20 cellular contexts compared by ENCODE assay signal in the genomic region with DNA sequence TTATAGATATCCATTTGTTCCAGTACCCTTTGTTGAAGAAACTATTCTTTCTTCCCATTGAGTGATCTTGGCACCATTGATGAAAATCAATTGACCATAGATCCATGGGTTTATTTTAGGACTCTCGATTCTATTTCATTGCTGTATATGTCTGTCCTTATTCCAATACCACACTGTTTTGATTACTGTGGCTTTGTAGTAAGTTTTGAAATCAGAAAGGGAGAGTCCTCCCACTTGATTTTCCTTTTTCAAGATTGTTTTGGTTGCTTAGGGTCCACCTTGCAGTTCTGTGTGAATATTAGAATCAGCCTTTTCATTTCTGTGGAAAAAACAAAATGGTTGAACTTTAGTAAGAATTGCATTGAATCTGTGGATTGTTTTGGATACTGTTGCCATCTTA. TPM values are rescaled to one million over a fixed set of nuclear protein-coding genes. Genes with fewer than 3 reads are reported as not detected.
DNase-seq lines count a peak whose midpoint lies in the region; ATAC-seq, FAIRE-seq and TF ChIP-seq lines count a peak whose summit lies in the region.
"Had no signal": no experiment of that assay in that cellular context is flagged by ENCODE, and none has a peak within 500 bp of the region (broad histone marks: within the 10 kb centered on the region; RNA-seq: fewer than 3 reads in every experiment).

No MANE protein-coding gene starts in this region.

- SMC1A ChIA-PET in GM12878 (lab: Charles Lee; ENCODE audit: uncharacterized antibody, unreplicated experiment), result interaction anchor here (0.9 to 2.2 kb wide), 2 partner anchors 11 to 76 kb away, joined by 3 to 9 read pairs; a partner anchor contains a TSS

- H3K23ac ChIP-seq in H1 (ENCODE audit: insufficient read length), result no peak overlapping the region

- H2BK5ac ChIP-seq in H1 (ENCODE audit: low read depth, low read length), result no peak overlapping the region

- H3K23me2 ChIP-seq in H1 (ENCODE audit: low read depth, low read length), result no peaks in the 10 kb centered on the region

- CTCF ChIA-PET in GM12878 (lab: Yijun Ruan, JAX), result no interaction called here
- CTCF ChIA-PET in H1 (lab: Charles Lee; ENCODE audit: partially characterized antibody), result no interaction called here
- CTCF ChIA-PET in WTC11 (lab: Charles Lee), result no interaction called here

- POLR2A ChIA-PET in GM12878 (lab: Charles Lee), result interaction anchor here (2.1 kb wide), 1 partner anchor 75 kb away, joined by 7 read pairs; a partner anchor contains a TSS
- POLR2A ChIA-PET in H1 (lab: Charles Lee; ENCODE audit: partially characterized antibody), result no interaction called here
- POLR2A ChIA-PET in WTC11 (lab: Charles Lee), result no interaction called here

- no peak overlapping the region for H3K56ac ChIP-seq in H1 (replicated peaks; ENCODE audit: insufficient read length, low read depth, low read length)

- H3K4me1 ChIP-seq in GM12878 (ENCODE audit: control insufficient read depth, insufficient read depth, low read length), result peaks cover 15% of the 10 kb centered on the region
- peaks cover 0 to 5% (median 0%) of the 10 kb centered on the region in 4 experiments; a peak in 1 of 7 replicates for H3K4me1 ChIP-seq in H1 (replicated peaks in 1 of 4; ENCODE audit: control insufficient read depth in 3 of 4, insufficient read depth in 4 of 4, low read length in 3 of 4)

- TF ChIP-seq EP300 in GM12878 (IDR thresholded peaks at IDR 0.05; ENCODE audit: borderline replicate concordance in 1 of 2, control insufficient read depth in 1 of 2, low read depth in 2 of 2, low read length in 2 of 2) (no peak), H1 (IDR thresholded peaks at IDR 0.05; ENCODE audit: borderline replicate concordance in 1 of 2, low read depth in 2 of 2, low read length in 2 of 2) (no peak)

- peak overlapping the region; percentile 38 for H3K27ac Mint-ChIP-seq in stimulated activated naive CD8-positive, alpha-beta T cell treated with anti-CD3 and anti-CD28 coated beads, Interleukin-15, Interleukin-2, amounts not matched to agents 100 ng/mL and 50 ng/mL, for 24 hours
- H3K27ac Mint-ChIP-seq in WTC11, result no peak overlapping the region
- H3K27ac Mint-ChIP-seq: GM23338 had no signal

- RAD21 ChIA-PET in GM12878 (lab: Charles Lee; ENCODE audit: unreplicated experiment), result no interaction called here

- H3K9me3 Mint-ChIP-seq in stimulated activated naive CD8-positive, alpha-beta T cell treated with anti-CD3 and anti-CD28 coated beads, Interleukin-15, Interleukin-2, amounts not matched to agents 100 ng/mL and 50 ng/mL, for 24 hours, result peaks cover 13% of the 10 kb centered on the region
- H3K9me3 Mint-ChIP-seq in WTC11, result peaks cover 15% of the 10 kb centered on the region
- H3K9me3 Mint-ChIP-seq: CD4-positive, alpha-beta memory T cell had no signal

- H3K4me2 ChIP-seq in GM12878 (ENCODE audit: control insufficient read depth, insufficient read depth), result no peak overlapping the region
- H3K4me2 ChIP-seq in H1 (ENCODE audit: insufficient read depth in 1 of 2, low read depth in 2 of 2, low read length in 2 of 2), result no peak overlapping the region
- H3K4me2 ChIP-seq: A549, GM23338 had no signal

- peaks cover 42% of the 10 kb centered on the region for H3K36me3 Mint-ChIP-seq in stimulated activated naive CD8-positive, alpha-beta T cell treated with anti-CD3 and anti-CD28 coated beads, Interleukin-15, Interleukin-2, amounts not matched to agents 100 ng/mL and 50 ng/mL, for 24 hours (ENCODE audit: low read depth)
- peaks cover 19% of the 10 kb centered on the region for H3K36me3 Mint-ChIP-seq in WTC11

- H3K9ac ChIP-seq in GM12878 (ENCODE audit: control insufficient read depth, insufficient read depth, low read length) (no peak overlapping the region), H1 (replicated peaks in 1 of 4; ENCODE audit: extremely low read depth in 1 of 4, low read depth in 3 of 4, low read length in 3 of 4) (no peak overlapping the region)

- no peak overlapping the region for H3K18ac ChIP-seq in H1 (ENCODE audit: extremely low read depth, low read length)

- H4K20me1 ChIP-seq in GM12878 (ENCODE audit: control insufficient read depth, insufficient read depth) (no peaks in the 10 kb centered on the region), H1 (replicated peaks in 1 of 2; ENCODE audit: control insufficient read depth in 1 of 2, insufficient read depth in 2 of 2, low read length in 2 of 2) (no peaks in the 10 kb centered on the region)

- H3K27me3 ChIP-seq in GM12878 (replicated peaks in 1 of 2; ENCODE audit: control insufficient read depth in 2 of 2, insufficient read depth in 2 of 2, low read length in 1 of 2) (no peaks in the 10 kb centered on the region), H1 (replicated peaks in 1 of 4; ENCODE audit: control insufficient read depth in 3 of 4, extremely low read depth in 1 of 4, insufficient read depth in 3 of 4, low read length in 3 of 4) (no peaks in the 10 kb centered on the region)

- ATAC-seq in stimulated activated naive CD8-positive, alpha-beta T cell treated with anti-CD3 and anti-CD28 coated beads, Interleukin-15, Interleukin-2, amounts not matched to agents 100 U/mL and 50 U/mL, for 24 hours, result no peak
- ATAC-seq in GM12878 (no peak), WTC11 (no peak)
- ATAC-seq: A549, GM23338 had no signal

- H3K79me2 ChIP-seq in GM12878 (ENCODE audit: control insufficient read depth, insufficient read depth, low read length), result peaks cover 46% of the 10 kb centered on the region
- H3K79me2 ChIP-seq in H1 (ENCODE audit: control insufficient read depth in 1 of 2, insufficient read depth in 2 of 2, low read length in 2 of 2), result peaks cover 0 to 49% of the 10 kb centered on the region in 2 experiments; a peak in 2 of 4 replicates

- no TSS peak for BruUV-seq in GM12878 (replicated peaks; lab: Mats Ljungman, UMichigan)

- no peak for TF ChIP-seq POLR2A in GM12878 (IDR thresholded peaks at IDR 0.05; ENCODE audit: low read depth, low read length)
- TF ChIP-seq POLR2A in H1 (IDR thresholded peaks at IDR 0.05; ENCODE audit: control extremely low read depth in 1 of 2, low read depth in 2 of 2, low read length in 2 of 2), result no peak

- H3K9me3 ChIP-seq in GM12878 (replicated peaks; ENCODE audit: control insufficient read depth, insufficient read depth, low read length) (peaks cover 5% of the 10 kb centered on the region), H1 (ENCODE audit: insufficient read depth in 2 of 2, low read depth in 1 of 2, low read length in 1 of 2) (no peaks in the 10 kb centered on the region)
- H3K9me3 ChIP-seq: A549, Caco-2, HAP-1 had no signal

- no peak overlapping the region for H2BK120ac ChIP-seq in H1 (replicated peaks; ENCODE audit: low read depth, low read length)

- in situ Hi-C loops in GM12878 (cut with MboI), result no loop called here

- peaks cover 77% of the 10 kb centered on the region for H3K4me1 Mint-ChIP-seq in stimulated activated naive CD8-positive, alpha-beta T cell treated with anti-CD3 and anti-CD28 coated beads, Interleukin-15, Interleukin-2, amounts not matched to agents 100 ng/mL and 50 ng/mL, for 24 hours (ENCODE audit: low read depth)
- H3K4me1 Mint-ChIP-seq in WTC11, result peaks cover 29% of the 10 kb centered on the region

- H3K4me3 Mint-ChIP-seq in stimulated activated naive CD8-positive, alpha-beta T cell treated with anti-CD3 and anti-CD28 coated beads, Interleukin-15, Interleukin-2, amounts not matched to agents 100 ng/mL and 50 ng/mL, for 24 hours, result no peak overlapping the region
- no peak overlapping the region for H3K4me3 Mint-ChIP-seq in WTC11
- H3K4me3 Mint-ChIP-seq: GM23338 had no signal

- intact Hi-C loops in GM12878 (cut with micrococcal nuclease; ENCODE audit: unreplicated experiment), result no loop called here

- TF ChIP-seq RAD21 in GM12878 (IDR thresholded peaks at IDR 0.05; ENCODE audit: insufficient read depth, low read depth, low read length), result no peak
- TF ChIP-seq RAD21 in H1 (IDR thresholded peaks at IDR 0.05 in 1 of 2, conservative IDR thresholded peaks at IDR 0.05 in 1 of 2; ENCODE audit: low read depth in 2 of 2, low read length in 2 of 2), result no peak

- H4K5ac ChIP-seq in H1 (ENCODE audit: insufficient read length, low read depth, low read length), result no peak overlapping the region

- H3K27ac ChIP-seq in GM12878 (ENCODE audit: control insufficient read depth, insufficient read depth) (no peak overlapping the region), H1 (ENCODE audit: low read depth, low read length) (no peak overlapping the region)
- H3K27ac ChIP-seq: A549 had no signal

- H3K36me3 ChIP-seq in GM12878 (ENCODE audit: control insufficient read depth in 2 of 2, insufficient read depth in 2 of 2, low read length in 1 of 2), result peaks cover 0 to 3% of the 10 kb centered on the region in 2 experiments; a peak in 1 of 4 replicates
- peaks cover 0 to 6% (median 0%) of the 10 kb centered on the region in 4 experiments; a peak in 2 of 8 replicates for H3K36me3 ChIP-seq in H1 (ENCODE audit: control insufficient read depth in 2 of 4, insufficient read depth in 4 of 4, low read length in 3 of 4)

- H2AFZ ChIP-seq in GM12878 (ENCODE audit: control insufficient read depth, low read depth, low read length) (no peak overlapping the region), H1 (ENCODE audit: low read length) (no peak overlapping the region)
- H2AFZ ChIP-seq: GM23338 had no signal

- 100% methylated on average over 1 of the region's 1 CpG for WGBS in GM12878 (ENCODE audit: insufficient coverage, insufficient replicate concordance, low lambda C conversion rate, missing lambda C conversion rate)
- 100% methylated on average over 1 of the region's 1 CpG; no CpG with 5 or more reads in 1 of the 2 experiments for WGBS in H1 (ENCODE audit: extremely low coverage in 1 of 2, insufficient coverage in 1 of 2, insufficient read length in 1 of 2, insufficient replicate concordance in 2 of 2, low coverage in 1 of 2, low lambda C conversion rate in 2 of 2, missing lambda C conversion rate in 1 of 2), 2 experiments

- H3K14ac ChIP-seq in H1 (ENCODE audit: insufficient read length), result no peak overlapping the region

- H4K91ac ChIP-seq in H1 (replicated peaks; ENCODE audit: insufficient read length, low read length), result no peak overlapping the region

- H4K8ac ChIP-seq in H1 (ENCODE audit: extremely low read depth, insufficient read depth, low read length), result no peak overlapping the region

- no peak overlapping the region for H2BK20ac ChIP-seq in H1 (ENCODE audit: low read length)

- H2AK5ac ChIP-seq in H1 (ENCODE audit: low read depth, low read length), result no peak overlapping the region

- H3K4me3 ChIP-seq in GM12878 (no peak overlapping the region), H1 (ENCODE audit: extremely low read depth in 1 of 4, insufficient read depth in 2 of 4, low read depth in 3 of 4, low read length in 4 of 4) (no peak overlapping the region)
- H3K4me3 ChIP-seq: A549, GM23338, HAP-1 had no signal

- FAIRE-seq in GM12878 (lab: Jason Lieb, UNC) (no peak), H1 (lab: Jason Lieb, UNC) (no peak)
- FAIRE-seq: A549, D721Med, GM12892, GM19239 had no signal

- no peak overlapping the region for H2BK12ac ChIP-seq in H1 (ENCODE audit: low read depth, low read length)

- TF ChIP-seq CTCF in GM12878 (IDR thresholded peaks at IDR 0.05 in 2 of 3, conservative IDR thresholded peaks at IDR 0.05 in 1 of 3; ENCODE audit: control insufficient read depth in 2 of 3, extremely low read depth in 1 of 3, insufficient read depth in 1 of 3, low read depth in 3 of 3, low read length in 3 of 3), result no peak
- TF ChIP-seq CTCF in H1 (IDR thresholded peaks at IDR 0.05; ENCODE audit: control extremely low read depth in 1 of 3, insufficient read depth in 1 of 3, low read depth in 1 of 3, low read length in 3 of 3), result no peak
- TF ChIP-seq CTCF in WTC11 (IDR thresholded peaks at IDR 0.05), result no peak

- no peak overlapping the region for H2BK15ac ChIP-seq in H1 (ENCODE audit: low read length)

- no peak for DNase-seq in stimulated activated naive CD8-positive, alpha-beta T cell treated with anti-CD3 and anti-CD28 coated beads, Interleukin-15, Interleukin-2, amounts not matched to agents 100 U/mL and 50 U/mL, for 24 hours
- no peak for DNase-seq in GM12878 (ENCODE audit: low read depth, low spot score)
- no peak for DNase-seq in H1 (ENCODE audit: low read depth in 1 of 2, low spot score in 2 of 2)
- DNase-seq in COLO668 (lab: John Stamatoyannopoulos, UW; ENCODE audit: unreplicated experiment), result no peak
- no peak for DNase-seq in EL
- no peak for DNase-seq in WTC11 (ENCODE audit: low spot score)
- DNase-seq: 8988T; C1 segment of cervical spinal cord; Caco-2; CD4-positive, alpha-beta memory T cell; DMS 273 treated with DMSO at 0.1 percent for 48 hours; DMS79; GF-D8 had no signal

- H3K79me1 ChIP-seq in H1 (ENCODE audit: low read depth, low read length), result no peaks in the 10 kb centered on the region

- H3K27me3 Mint-ChIP-seq in stimulated activated naive CD8-positive, alpha-beta T cell treated with anti-CD3 and anti-CD28 coated beads, Interleukin-15, Interleukin-2, amounts not matched to agents 100 ng/mL and 50 ng/mL, for 24 hours, result no peaks in the 10 kb centered on the region
- no peaks in the 10 kb centered on the region for H3K27me3 Mint-ChIP-seq in WTC11 (ENCODE audit: low read depth)
- H3K27me3 Mint-ChIP-seq: CD4-positive, alpha-beta memory T cell had no signal

- H3K4ac ChIP-seq in H1 (replicated peaks; ENCODE audit: insufficient read length, low read depth, low read length), result no peak overlapping the region

RNA-seq across cellular contexts. Expression of a gene that starts 20.6 kb away (rescaled TPM):
- total RNA-seq in GM12878 (2013; cell fraction: nucleolus; rRNA removed), result 1.5 and 2.0 TPM in 2 replicates
- 1.1 and 1.3 TPM in 2 replicates for total RNA-seq in GM12878 (2014; rRNA removed)
- total RNA-seq in GM12878 (2014; rRNA removed; fragmentation: Illumina TruSeq; extraction: Trizol), result 0.60 and 0.94 TPM in 2 replicates
- total RNA-seq in GM12878 (2021), result 0.58 and 0.97 TPM in 2 replicates
- 0.17 TPM for polyA plus RNA-seq in GM12878 (2011; ENCODE audit: low read depth)
- polyA plus RNA-seq in GM12878 (2011; rRNA removed), result 0.45 and 0.52 TPM in 2 replicates
- 0.28 and 0.57 TPM in 2 replicates for polyA plus RNA-seq in GM12878 (2011; cell fraction: cytosol; rRNA removed)
- 1.3 and 1.4 TPM in 2 replicates for polyA plus RNA-seq in GM12878 (2011; cell fraction: nucleus; rRNA removed)
- 0.24 and 0.55 TPM in 2 replicates for polyA plus RNA-seq in GM12878 (2012)
- 0.46 and 0.79 TPM in 2 replicates for polyA plus RNA-seq in GM12878 (2014; fragmentation: Illumina TruSeq; extraction: Trizol)
- under 1 TPM; 0.39 to 0.57 TPM for polyA plus RNA-seq in GM12878 (2014; fragmentation: Nextera tagmentation; extraction: Ambion mirVana)
- 0.52 and 0.96 TPM in 2 replicates for polyA plus RNA-seq in GM12878 (2014; rRNA removed)
- under 1 TPM; 0.21 to 0.31 TPM for polyA plus RNA-seq in GM12878 (2016; fragmentation: Nextera tagmentation; extraction: Ambion mirVana)
- 0.72 and 1.5 TPM in 2 replicates for polyA minus RNA-seq in GM12878 (2011; rRNA and poly(A)+ RNA removed)
- polyA minus RNA-seq in GM12878 (2011; cell fraction: cytosol; rRNA and poly(A)+ RNA removed), result 1.3 and 2.0 TPM in 2 replicates
- polyA minus RNA-seq in GM12878 (2011; cell fraction: nucleus; rRNA and poly(A)+ RNA removed), result 0.60 and 2.1 TPM in 2 replicates
- total RNA-seq in H1 (2021; fragmentation: NEBNext Ultra II Directional; extraction: Animal tissue kit (Norgen Biotek cat#: 25700)), result 1.6 and 2.6 TPM in 2 replicates
- 1.8 and 3.3 TPM in 2 replicates for polyA plus RNA-seq in H1 (2011; rRNA removed)
- polyA plus RNA-seq in H1 (2011; cell fraction: cytosol; rRNA removed), result 4.3 TPM
- 4.0 TPM for polyA plus RNA-seq in H1 (2011; cell fraction: nucleus; rRNA removed)
- polyA plus RNA-seq in H1 (2012, experiment 1 of 2), result 1.1 to 2.3 TPM (median 1.5 TPM) in 4 replicates
- polyA plus RNA-seq in H1 (2012, experiment 2 of 2), result 0.52 TPM
- polyA plus RNA-seq in H1 (2013, experiment 1 of 2), result 1.3 TPM
- 1.6 TPM for polyA plus RNA-seq in H1 (2013, experiment 2 of 2)
- 2.0 and 3.1 TPM in 2 replicates for polyA minus RNA-seq in H1 (2011; rRNA and poly(A)+ RNA removed)
- polyA minus RNA-seq in H1 (2011; cell fraction: cytosol; rRNA and poly(A)+ RNA removed), result 1.7 TPM
- 2.3 TPM for polyA minus RNA-seq in H1 (2011; cell fraction: nucleus; rRNA and poly(A)+ RNA removed)
- 2.3 to 3.1 TPM (median 2.4 TPM) in 3 replicates for total RNA-seq in WTC11 (2021)
